27 cellular contexts compared by ENCODE assay signal in genomic region chr6:139967497-139967896, GRCh38.
"Had no signal": no experiment of that assay in that cellular context is flagged by ENCODE, and none has a peak within 500 bp of the region (broad histone marks: within the 10 kb centered on the region; RNA-seq: fewer than 3 reads in every experiment).

No MANE protein-coding gene starts in this region.

- H3K9me3 Mint-ChIP-seq: activated CD4-positive, alpha-beta T cell treated with anti-CD3 and anti-CD28 coated beads, Interleukin-2, amount 10 ng/mL, durations not matched to agents 24 days and 14 days; activated naive CD4-positive, alpha-beta T cell treated with anti-CD3 and anti-CD28 coated beads, Interleukin-2, amount 10 ng/mL, durations not matched to agents 7 days and 5 days; activated naive CD8-positive, alpha-beta T cell treated with anti-CD3 and anti-CD28 coated beads, Interleukin-2, amount 50 U/mL, for 24 hours; activated T-cell treated with anti-CD3 and anti-CD28 coated beads, Interleukin-2, amount 50 U/mL, for 24 hours; effector memory CD8-positive, alpha-beta T cell; T-helper 1 cell treated with Interleukin-12 subunit alpha and Interleukin-12 subunit beta and Interleukin-4 antibody, amounts not matched to agents 30 μg/mL and 1 μg/mL, for 36 hours had no signal

- H3K27me3 ChIP-seq: breast epithelium, gastroesophageal sphincter, heart left ventricle, right atrium auricular region, suprapubic skin, transverse colon, uterus had no signal

- DNase-seq: activated CD4-positive, alpha-beta T cell treated with anti-CD3 and anti-CD28 coated beads, Interleukin-2, amount 10 ng/mL, durations not matched to agents 24 days and 14 days; activated CD8-positive, alpha-beta T cell treated with anti-CD3 and anti-CD28 coated beads, Interleukin-2, amount 10 ng/mL, durations not matched to agents 7 days and 5 days; activated effector memory CD4-positive, alpha-beta T cell treated with Interleukin-2 at 50 U/mL for 16 hours; activated naive CD4-positive, alpha-beta T cell treated with anti-CD3 and anti-CD28 coated beads, Interleukin-2, amount 10 ng/mL, durations not matched to agents 7 days and 5 days; activated naive CD8-positive, alpha-beta T cell treated with anti-CD3 and anti-CD28 coated beads, Interleukin-2, amount 50 U/mL, for 24 hours; activated T-cell treated with anti-CD3 and anti-CD28 coated beads, Interleukin-2, amount 50 U/mL, for 24 hours; anterior cingulate cortex; cerebellar nuclear complex; effector memory CD8-positive, alpha-beta T cell; heart left ventricle; left colon; lower lobe of right lung; nephron progenitor cell; nucleus accumbens; stimulated activated CD4-positive, alpha-beta T cell treated with anti-CD3 and anti-CD28 coated beads, Interleukin-2, amount 100 ng/mL, for 24 hours; stimulated activated naive CD8-positive, alpha-beta T cell treated with anti-CD3 and anti-CD28 coated beads, Interleukin-15, Interleukin-2, amounts not matched to agents 100 U/mL and 50 U/mL, for 24 hours; transverse colon; uterus had no signal

- H3K36me3 Mint-ChIP-seq: activated naive CD4-positive, alpha-beta T cell treated with anti-CD3 and anti-CD28 coated beads, Interleukin-2, amount 10 ng/mL, durations not matched to agents 7 days and 5 days; mesothelial cell of epicardium had no signal

- H3K4me3 ChIP-seq: breast epithelium, gastroesophageal sphincter, heart left ventricle, lower lobe of right lung, right atrium auricular region, suprapubic skin, transverse colon, uterus had no signal

- H3K4me3 Mint-ChIP-seq: activated CD4-positive, alpha-beta T cell treated with anti-CD3 and anti-CD28 coated beads, Interleukin-2, amount 10 ng/mL, durations not matched to agents 24 days and 14 days; activated CD8-positive, alpha-beta T cell treated with anti-CD3 and anti-CD28 coated beads, Interleukin-2, amount 10 ng/mL, durations not matched to agents 7 days and 5 days; activated naive CD4-positive, alpha-beta T cell treated with anti-CD3 and anti-CD28 coated beads, Interleukin-2, amount 10 ng/mL, durations not matched to agents 7 days and 5 days; activated naive CD8-positive, alpha-beta T cell treated with anti-CD3 and anti-CD28 coated beads, Interleukin-2, amount 50 U/mL, for 24 hours; activated T-cell treated with anti-CD3 and anti-CD28 coated beads, Interleukin-2, amount 50 U/mL, for 24 hours; dendritic cell treated with granulocyte-macrophage colony-stimulating factor and Interleukin-4, amounts not matched to agents 40 ng/mL and 50 ng/mL, for 4 days; effector memory CD8-positive, alpha-beta T cell; mesothelial cell of epicardium; nephron progenitor cell; T-helper 1 cell treated with Interleukin-12 subunit alpha and Interleukin-12 subunit beta and Interleukin-4 antibody, amounts not matched to agents 30 μg/mL and 1 μg/mL, for 36 hours had no signal

- H3K4me1 ChIP-seq: breast epithelium, suprapubic skin, uterus had no signal

- H3K36me3 ChIP-seq: gastroesophageal sphincter, heart left ventricle, lower lobe of right lung, right atrium auricular region, suprapubic skin, transverse colon, uterus had no signal

- H3K4me1 Mint-ChIP-seq: activated CD4-positive, alpha-beta T cell treated with anti-CD3 and anti-CD28 coated beads, Interleukin-2, amount 10 ng/mL, durations not matched to agents 24 days and 14 days; activated naive CD4-positive, alpha-beta T cell treated with anti-CD3 and anti-CD28 coated beads, Interleukin-2, amount 10 ng/mL, durations not matched to agents 7 days and 5 days had no signal

- H3K27me3 Mint-ChIP-seq: activated CD4-positive, alpha-beta T cell treated with anti-CD3 and anti-CD28 coated beads, Interleukin-2, amount 10 ng/mL, durations not matched to agents 24 days and 14 days; activated naive CD4-positive, alpha-beta T cell treated with anti-CD3 and anti-CD28 coated beads, Interleukin-2, amount 10 ng/mL, durations not matched to agents 7 days and 5 days; activated T-cell treated with anti-CD3 and anti-CD28 coated beads, Interleukin-2, amount 50 U/mL, for 24 hours; dendritic cell treated with granulocyte-macrophage colony-stimulating factor and Interleukin-4, amounts not matched to agents 40 ng/mL and 50 ng/mL, for 4 days; progenitor cell of endocrine pancreas had no signal

- H3K9me3 ChIP-seq: breast epithelium, gastroesophageal sphincter, heart left ventricle, lower lobe of right lung, right atrium auricular region, suprapubic skin, transverse colon, uterus had no signal

- H3K27ac ChIP-seq: breast epithelium, epithelial cell of prostate, gastroesophageal sphincter, heart left ventricle, lower lobe of right lung, right atrium auricular region, suprapubic skin, transverse colon, uterus had no signal

- H3K27ac Mint-ChIP-seq: activated CD4-positive, alpha-beta T cell treated with anti-CD3 and anti-CD28 coated beads, Interleukin-2, amount 10 ng/mL, durations not matched to agents 24 days and 14 days; activated CD8-positive, alpha-beta T cell treated with anti-CD3 and anti-CD28 coated beads, Interleukin-2, amount 10 ng/mL, durations not matched to agents 7 days and 5 days; activated naive CD4-positive, alpha-beta T cell treated with anti-CD3 and anti-CD28 coated beads, Interleukin-2, amount 10 ng/mL, durations not matched to agents 7 days and 5 days; activated naive CD8-positive, alpha-beta T cell treated with anti-CD3 and anti-CD28 coated beads, Interleukin-2, amount 50 U/mL, for 24 hours; activated T-cell treated with anti-CD3 and anti-CD28 coated beads, Interleukin-2, amount 50 U/mL, for 24 hours; dendritic cell treated with granulocyte-macrophage colony-stimulating factor and Interleukin-4, amounts not matched to agents 40 ng/mL and 50 ng/mL, for 4 days; effector memory CD8-positive, alpha-beta T cell; mesothelial cell of epicardium; nephron progenitor cell; progenitor cell of endocrine pancreas; T-helper 1 cell treated with Interleukin-12 subunit alpha and Interleukin-12 subunit beta and Interleukin-4 antibody, amounts not matched to agents 30 μg/mL and 1 μg/mL, for 36 hours had no signal
